Comparison of ENCODE assay signal across 29 cellular contexts in genomic region chr6:24621626-24622360, GRCh38. TPM values are rescaled to one million over a fixed set of nuclear protein-coding genes. Genes with fewer than 3 reads are reported as not detected.
"Had no signal": no experiment of that assay in that cellular context is flagged by ENCODE, and none has a peak within 500 bp of the region (broad histone marks: within the 10 kb centered on the region; RNA-seq: fewer than 3 reads in every experiment).

No MANE protein-coding gene starts in this region.

- H3K36me3 Mint-ChIP-seq: immature natural killer cell; naive thymus-derived CD8-positive, alpha-beta T cell had no signal

- ATAC-seq: left colon; left ventricle myocardium superior; lower lobe of right lung; naive thymus-derived CD8-positive, alpha-beta T cell; sciatic nerve; stimulated activated naive CD8-positive, alpha-beta T cell treated with anti-CD3 and anti-CD28 coated beads, Interleukin-15, amount 100 ng/mL, for 72 hours; upper lobe of right lung had no signal

- DNase-seq: colonic mucosa; effector CD8-positive, alpha-beta T cell; foreskin melanocyte; hypothalamus; immature natural killer cell; islet precursor cell; kidney glomerular epithelial cell; left colon; left ventricle myocardium superior; lower lobe of right lung; naive thymus-derived CD8-positive, alpha-beta T cell; stimulated activated CD4-positive, alpha-beta T cell treated with anti-CD3 and anti-CD28 coated beads, Interleukin-12 subunit alpha, Interleukin-12 subunit beta, amount 100 ng/mL, for 4 hours; stimulated activated CD4-positive, alpha-beta T cell treated with anti-CD3 and anti-CD28 coated beads, Interleukin-1b, Interleukin-23, amount 100 ng/mL, for 48 hours; stimulated activated CD4-positive, alpha-beta T cell treated with anti-CD3 and anti-CD28 coated beads, Interleukin-4, amount 100 ng/mL, for 1 hour; stimulated activated CD8-positive, alpha-beta memory T cell treated with anti-CD3 and anti-CD28 coated beads, Interleukin-4, amount 100 ng/mL, for 48 hours; stimulated activated naive CD4-positive, alpha-beta T cell; stimulated activated naive CD8-positive, alpha-beta T cell treated with anti-CD3 and anti-CD28 coated beads, Interleukin-15, amount 100 ng/mL, for 72 hours; transverse colon; upper lobe of right lung; uterus had no signal

- H3K9ac ChIP-seq: parathyroid adenoma had no signal

- H3K4me1 Mint-ChIP-seq: immature natural killer cell; naive thymus-derived CD8-positive, alpha-beta T cell; stimulated activated naive CD8-positive, alpha-beta T cell treated with anti-CD3 and anti-CD28 coated beads, Interleukin-15, amount 100 ng/mL, for 72 hours had no signal

- H3K4me1 ChIP-seq: colonic mucosa, esophagus muscularis mucosa, lower lobe of right lung, parathyroid adenoma, suprapubic skin, transverse colon, upper lobe of right lung, uterus had no signal

- H3K27me3 Mint-ChIP-seq: dendritic cell treated with granulocyte-macrophage colony-stimulating factor and Interleukin-4, amounts not matched to agents 40 ng/mL and 50 ng/mL, for 4 days; progenitor cell of endocrine pancreas; stimulated activated naive CD8-positive, alpha-beta T cell treated with anti-CD3 and anti-CD28 coated beads, Interleukin-15, amount 100 ng/mL, for 72 hours had no signal

- H3K4me3 Mint-ChIP-seq: dendritic cell treated with granulocyte-macrophage colony-stimulating factor and Interleukin-4, amounts not matched to agents 40 ng/mL and 50 ng/mL, for 4 days; immature natural killer cell; naive thymus-derived CD8-positive, alpha-beta T cell; stimulated activated naive CD8-positive, alpha-beta T cell treated with anti-CD3 and anti-CD28 coated beads, Interleukin-15, amount 100 ng/mL, for 72 hours had no signal

- H3K9me3 Mint-ChIP-seq: dendritic cell treated with granulocyte-macrophage colony-stimulating factor and Interleukin-4, amounts not matched to agents 40 ng/mL and 50 ng/mL, for 4 days; immature natural killer cell; naive thymus-derived CD8-positive, alpha-beta T cell; stimulated activated naive CD8-positive, alpha-beta T cell treated with anti-CD3 and anti-CD28 coated beads, Interleukin-15, amount 100 ng/mL, for 72 hours had no signal

- H3K79me2 ChIP-seq: parathyroid adenoma had no signal

- H3K4me3 ChIP-seq: colonic mucosa, esophagus muscularis mucosa, lower lobe of right lung, smooth muscle cell, suprapubic skin, transverse colon, upper lobe of right lung, uterus had no signal

- H3K9me3 ChIP-seq: colonic mucosa, esophagus muscularis mucosa, lower lobe of right lung, neutrophil, suprapubic skin, transverse colon, upper lobe of right lung, uterus had no signal

- H3K4me2 ChIP-seq: smooth muscle cell had no signal

- H3K27ac ChIP-seq: colonic mucosa, esophagus muscularis mucosa, lower lobe of right lung, neutrophil, parathyroid adenoma, suprapubic skin, transverse colon, upper lobe of right lung, uterus had no signal

- H3K36me3 ChIP-seq: colonic mucosa, esophagus muscularis mucosa, lower lobe of right lung, neutrophil, suprapubic skin, transverse colon, upper lobe of right lung, uterus had no signal

- FAIRE-seq: endothelial cell of umbilical vein had no signal

- H3K27me3 ChIP-seq: colonic mucosa, esophagus muscularis mucosa, neutrophil, suprapubic skin, transverse colon, upper lobe of right lung, uterus had no signal

- H2AFZ ChIP-seq: parathyroid adenoma had no signal

- H3K27ac Mint-ChIP-seq: dendritic cell treated with granulocyte-macrophage colony-stimulating factor and Interleukin-4, amounts not matched to agents 40 ng/mL and 50 ng/mL, for 4 days; naive thymus-derived CD8-positive, alpha-beta T cell; progenitor cell of endocrine pancreas; stimulated activated naive CD8-positive, alpha-beta T cell treated with anti-CD3 and anti-CD28 coated beads, Interleukin-15, amount 100 ng/mL, for 72 hours had no signal

RNA-seq across cellular contexts. Expression of gene KIAA0319, which starts 24.2 kb away (rescaled TPM):
- total RNA-seq: left ventricle myocardium superior; naive thymus-derived CD8-positive, alpha-beta T cell; smooth muscle cell had no signal
- polyA plus RNA-seq: immature natural killer cell, smooth muscle cell had no signal
